15 cellular contexts compared by ENCODE assay signal in the genomic region with DNA sequence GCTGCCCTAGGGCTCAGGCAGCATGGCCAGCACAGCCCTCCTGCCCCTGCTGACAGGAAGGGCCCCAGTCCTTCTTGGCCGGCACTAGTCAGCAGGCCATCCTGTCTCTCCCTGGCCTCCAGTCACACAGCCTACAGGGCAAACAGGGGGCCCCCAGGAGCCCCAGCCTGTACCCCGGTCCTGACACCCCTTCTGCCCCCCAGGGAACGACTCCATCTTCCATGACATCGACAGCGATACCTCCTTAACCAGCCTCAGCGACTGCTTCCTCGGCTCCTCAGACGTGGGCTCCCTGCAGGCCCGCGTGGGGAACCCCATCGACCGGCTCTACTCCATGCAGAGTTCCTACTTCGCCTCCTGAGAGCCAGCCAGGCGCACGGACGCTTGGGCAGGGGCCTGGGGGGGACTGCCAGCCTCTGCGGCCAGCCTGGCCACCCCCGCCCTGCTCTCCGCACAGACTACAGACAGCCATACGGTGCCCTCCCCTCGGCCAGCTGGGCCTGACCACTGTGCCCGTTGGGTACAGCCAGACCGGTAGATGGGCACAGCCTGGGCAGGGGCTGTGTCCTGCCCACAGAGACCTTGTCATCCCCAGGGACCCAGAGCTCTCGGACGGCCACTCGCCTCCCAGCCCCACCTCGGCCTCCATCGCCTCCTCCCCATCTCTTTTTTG.
"Had no signal": no experiment of that assay in that cellular context is flagged by ENCODE, and none has a peak within 500 bp of the region (broad histone marks: within the 10 kb centered on the region; RNA-seq: fewer than 3 reads in every experiment).

No MANE protein-coding gene starts in this region.

- H3K4me3 ChIP-seq: ascending aorta, breast epithelium, dorsolateral prefrontal cortex, hepatocyte, right lobe of liver, thoracic aorta had no signal

- H3K27ac ChIP-seq: ascending aorta, breast epithelium, dorsolateral prefrontal cortex, hepatocyte, right lobe of liver, thoracic aorta had no signal

- H3K36me3 ChIP-seq: ascending aorta, breast epithelium, right lobe of liver, thoracic aorta had no signal

- H3K4me1 ChIP-seq: ascending aorta, breast epithelium, right lobe of liver had no signal

- ATAC-seq: activated naive CD8-positive, alpha-beta T cell treated with anti-CD3 and anti-CD28 coated beads, Interleukin-2, amount 50 U/mL, for 24 hours; esophagus mucosa; right lobe of liver; stimulated activated effector memory CD8-positive, alpha-beta T cell treated with anti-CD3 and anti-CD28 coated beads, Interleukin-12 subunit alpha, Interleukin-12 subunit beta, amount 100 ng/mL, for 72 hours had no signal

- H3K27me3 ChIP-seq: ascending aorta, breast epithelium, hepatocyte, right lobe of liver had no signal

- DNase-seq: activated CD4-positive, alpha-beta T cell treated with anti-CD3 and anti-CD28 coated beads, Interleukin-2, amount 50 U/mL, for 4 hours; activated CD4-positive, CD25-positive, alpha-beta regulatory T cell; activated naive CD4-positive, alpha-beta T cell treated with anti-CD3 and anti-CD28 coated beads for 36 hours; activated naive CD8-positive, alpha-beta T cell treated with anti-CD3 and anti-CD28 coated beads, Interleukin-2, amount 50 U/mL, for 24 hours; activated T-cell treated with anti-CD3 and anti-CD28 coated beads, Interleukin-2, amount 50 U/mL, for 1 hour; nephron progenitor cell; stimulated activated CD4-positive, alpha-beta T cell treated with anti-CD3 and anti-CD28 coated beads, Interleukin-1b, Interleukin-23, amount 100 ng/mL, for 48 hours had no signal

- H3K9me3 ChIP-seq: ascending aorta, breast epithelium, right lobe of liver, thoracic aorta had no signal
